13 cellular contexts compared by ENCODE assay signal in genomic region chr12:110223777-110224378, GRCh38. TPM values are rescaled to one million over a fixed set of nuclear protein-coding genes. Genes with fewer than 3 reads are reported as not detected.
DNase-seq lines count a peak whose midpoint lies in the region; ATAC-seq and TF ChIP-seq lines count a peak whose summit lies in the region.
"Had no signal": no experiment of that assay in that cellular context is flagged by ENCODE, and none has a peak within 500 bp of the region (broad histone marks: within the 10 kb centered on the region; RNA-seq: fewer than 3 reads in every experiment).

No MANE protein-coding gene starts in this region.

- in situ Hi-C loops in transverse colon (cut with MboI; ENCODE audit: low pct_ligation_motif_present in 1 of 4, low pct_unique_long_range_greater_than_20kb in 1 of 4, low sequenced_read_pairs in 3 of 4), result no loop called here

- H3K4ac ChIP-seq in mesenchymal stem cell (ENCODE audit: low read depth in 1 of 2, low read length in 2 of 2), result no peak overlapping the region

- H4K8ac ChIP-seq in mesenchymal stem cell (ENCODE audit: low read length), result no peak overlapping the region

- no peak for TF ChIP-seq POLR2A in transverse colon (IDR thresholded peaks at IDR 0.05)

- peak; percentile 97 for DNase-seq in PC-3
- peak; percentile 99 for DNase-seq in epithelial cell of esophagus (ENCODE audit: low read depth)
- DNase-seq in mesenchymal stem cell, result no peak
- no peak for DNase-seq in transverse colon
- no peak for DNase-seq in activated CD8-positive, alpha-beta memory T cell treated with anti-CD3 and anti-CD28 coated beads, Interleukin-2, amount 10 ng/mL, durations not matched to agents 7 days and 5 days
- no peak for DNase-seq in SIG-M5 (lab: John Stamatoyannopoulos, UW)
- no peak for DNase-seq in activated naive CD4-positive, alpha-beta T cell (lab: John Stamatoyannopoulos, UW)
- DNase-seq: activated B cell treated with CpG ODN at 0.5 μM for 24 hours; stimulated activated naive CD4-positive, alpha-beta T cell treated with Interleukin-2 at 50 U/mL for 16 hours had no signal

- no peaks in the 10 kb centered on the region for H3K9me3 Mint-ChIP-seq in activated CD8-positive, alpha-beta memory T cell treated with anti-CD3 and anti-CD28 coated beads, Interleukin-2, amount 10 ng/mL, durations not matched to agents 7 days and 5 days (ENCODE audit: low read depth)
- H3K9me3 Mint-ChIP-seq: activated B cell treated with CpG ODN at 0.5 μM for 24 hours; activated T-helper 2 cell treated with anti-CD3 and anti-CD28 coated beads, Interferon-gamma antibody, Interleukin-2, Interleukin-4, amounts not matched to agents 10 μg/mL and 5 μg/mL and 100 μg/mL, durations not matched to agents 14 hours and 24 hours and 36 hours had no signal

- H2AFZ ChIP-seq in PC-3 (ENCODE audit: low read length), result peak overlapping the region; percentile 62
- no peak overlapping the region for H2AFZ ChIP-seq in mesenchymal stem cell (ENCODE audit: low read depth, low read length)

- H3K36me3 Mint-ChIP-seq in activated CD8-positive, alpha-beta memory T cell treated with anti-CD3 and anti-CD28 coated beads, Interleukin-2, amount 10 ng/mL, durations not matched to agents 7 days and 5 days, result no peaks in the 10 kb centered on the region

- POLR2A ChIA-PET in PC-3 (lab: Charles Lee; ENCODE audit: unreplicated experiment), result no interaction called here

- H3K4me1 ChIP-seq in PC-3 (ENCODE audit: insufficient read depth, low read length) (peaks cover 27% of the 10 kb centered on the region), mesenchymal stem cell (ENCODE audit: control insufficient read depth, insufficient read depth, low read depth, low read length) (peaks cover 3% of the 10 kb centered on the region), transverse colon (peaks cover 4 to 19% (median 12%) of the 10 kb centered on the region in 4 donors)

- H3K4me2 ChIP-seq in PC-3 (ENCODE audit: low read length), result peak overlapping the region; percentile 88
- H3K4me2 ChIP-seq in mesenchymal stem cell (ENCODE audit: low read length, poor library complexity, severe bottlenecking), result no peak overlapping the region

- no peaks in the 10 kb centered on the region for H3K4me1 Mint-ChIP-seq in activated CD8-positive, alpha-beta memory T cell treated with anti-CD3 and anti-CD28 coated beads, Interleukin-2, amount 10 ng/mL, durations not matched to agents 7 days and 5 days
- H3K4me1 Mint-ChIP-seq: activated B cell treated with CpG ODN at 0.5 μM for 24 hours had no signal

- no peak overlapping the region for H3K14ac ChIP-seq in mesenchymal stem cell (ENCODE audit: low read length in 2 of 2)

- BruUV-seq in PC-3 (replicated peaks; lab: Mats Ljungman, UMichigan), result no TSS peak

- ATAC-seq in PC-3 (peak; percentile 70), GM21576 (IDR thresholded peaks at IDR 0.05; ENCODE audit: unreplicated experiment) (no peak)
- ATAC-seq in activated CD8-positive, alpha-beta memory T cell treated with anti-CD3 and anti-CD28 coated beads, Interleukin-2, amount 10 ng/mL, durations not matched to agents 7 days and 5 days, result no peak

- no peaks in the 10 kb centered on the region for H3K9me2 ChIP-seq in PC-3 (replicated peaks; ENCODE audit: low read length)

- H3K18ac ChIP-seq in mesenchymal stem cell (ENCODE audit: low read depth in 1 of 2, low read length in 2 of 2), result no peak overlapping the region

- TF ChIP-seq CTCF in PC-3 (conservative IDR thresholded peaks at IDR 0.05; ENCODE audit: low read depth, low read length) (no peak), epithelial cell of esophagus (IDR thresholded peaks at IDR 0.05; ENCODE audit: insufficient read depth, low read depth, low read length, missing control alignments) (no peak), transverse colon (IDR thresholded peaks at IDR 0.05) (no peak)

- peaks cover 2% of the 10 kb centered on the region for H3K79me1 ChIP-seq in mesenchymal stem cell (replicated peaks; ENCODE audit: low read length, poor library complexity, severe bottlenecking)

- no peak overlapping the region for H4K91ac ChIP-seq in mesenchymal stem cell (ENCODE audit: low read length)

- no peak overlapping the region for H2BK12ac ChIP-seq in mesenchymal stem cell (ENCODE audit: low read length in 2 of 2)

- H3K9ac ChIP-seq in PC-3 (ENCODE audit: low read length) (peak overlapping the region; percentile 67), mesenchymal stem cell (ENCODE audit: low read length) (peak overlapping the region; percentile 78)

- peaks cover 12% of the 10 kb centered on the region for H3K27me3 Mint-ChIP-seq in activated CD8-positive, alpha-beta memory T cell treated with anti-CD3 and anti-CD28 coated beads, Interleukin-2, amount 10 ng/mL, durations not matched to agents 7 days and 5 days
- H3K27me3 Mint-ChIP-seq: activated B cell treated with CpG ODN at 0.5 μM for 24 hours had no signal

- WGBS in mesenchymal stem cell, result no CpG with 5 or more reads among the region's 4 CpGs
- WGBS in transverse colon (ENCODE audit: low coverage in 1 of 2), 2 donors, result 34 to 55% methylated on average over 4 of the region's 4 CpGs

- no peak overlapping the region for H2AK5ac ChIP-seq in mesenchymal stem cell (ENCODE audit: low read length, severe bottlenecking)

- H3K27me3 ChIP-seq in PC-3 (ENCODE audit: low read length) (no peaks in the 10 kb centered on the region), mesenchymal stem cell (ENCODE audit: control insufficient read depth in 1 of 2, insufficient read depth in 1 of 2, low read length in 2 of 2) (no peaks in the 10 kb centered on the region), transverse colon (no peaks in the 10 kb centered on the region)

- CTCF ChIA-PET in PC-3 (lab: Charles Lee), result interaction anchor here (0.5 to 1.1 kb wide), 6 partner anchors 24 to 338 kb away, joined by 3 to 11 read pairs (median 4); no protein-coding TSS in a partner anchor
- CTCF ChIA-PET in activated CD8-positive, alpha-beta memory T cell treated with anti-CD3 and anti-CD28 coated beads, Interleukin-2, amount 10 ng/mL, durations not matched to agents 7 days and 5 days (lab: Charles Lee), result no interaction called here

- H3F3A ChIP-seq in PC-3 (ENCODE audit: low read length, unreplicated experiment), result peaks cover 7% of the 10 kb centered on the region

- intact Hi-C loops in PC-3 (cut with micrococcal nuclease) (loop anchor here (1.0 to 2.0 kb wide), 6 partner anchors 12 to 124 kb away; partner anchors contain the start of gene IFT81), transverse colon (cut with DNase I; ENCODE audit: low total_unique reads) (no loop called here)

- no peaks in the 10 kb centered on the region for H3K9me3 ChIP-seq in PC-3 (ENCODE audit: low read length)
- no peaks in the 10 kb centered on the region for H3K9me3 ChIP-seq in mesenchymal stem cell (ENCODE audit: control insufficient read depth, low read length)
- H3K9me3 ChIP-seq in transverse colon, result no peaks in the 10 kb centered on the region
- H3K9me3 ChIP-seq: HAP-1 had no signal

- H3K4me3 Mint-ChIP-seq in activated CD8-positive, alpha-beta memory T cell treated with anti-CD3 and anti-CD28 coated beads, Interleukin-2, amount 10 ng/mL, durations not matched to agents 7 days and 5 days, result no peak overlapping the region
- H3K4me3 Mint-ChIP-seq: activated B cell treated with CpG ODN at 0.5 μM for 24 hours had no signal

- H4K20me1 ChIP-seq in PC-3 (ENCODE audit: low read length), result no peaks in the 10 kb centered on the region

- no peaks in the 10 kb centered on the region for H3K79me2 ChIP-seq in PC-3 (ENCODE audit: low read length)

- H3K4me3 ChIP-seq in PC-3 (ENCODE audit: low read length) (peak overlapping the region; percentile 64), epithelial cell of esophagus (ENCODE audit: low read length) (no peak overlapping the region), mesenchymal stem cell (ENCODE audit: insufficient read depth in 1 of 2, low read depth in 1 of 2, low read length in 2 of 2) (no peak overlapping the region), transverse colon (no peak overlapping the region)
- H3K4me3 ChIP-seq: HAP-1, lung had no signal

- H2BK15ac ChIP-seq in mesenchymal stem cell (ENCODE audit: low read depth, poor library complexity, severe bottlenecking), result no peak overlapping the region

- TF ChIP-seq EP300 in transverse colon (IDR thresholded peaks at IDR 0.05; ENCODE audit: low read depth), result no peak

- no peak overlapping the region for H3K27ac Mint-ChIP-seq in activated CD8-positive, alpha-beta memory T cell treated with anti-CD3 and anti-CD28 coated beads, Interleukin-2, amount 10 ng/mL, durations not matched to agents 7 days and 5 days
- H3K27ac Mint-ChIP-seq: activated B cell treated with CpG ODN at 0.5 μM for 24 hours; activated T-helper 2 cell treated with anti-CD3 and anti-CD28 coated beads, Interferon-gamma antibody, Interleukin-2, Interleukin-4, amounts not matched to agents 10 μg/mL and 5 μg/mL and 100 μg/mL, durations not matched to agents 14 hours and 24 hours and 36 hours had no signal

- H3K36me3 ChIP-seq in PC-3 (ENCODE audit: low read depth, low read length) (no peaks in the 10 kb centered on the region), mesenchymal stem cell (ENCODE audit: control insufficient read depth in 1 of 2, insufficient read depth in 2 of 2, low read depth in 1 of 2, low read length in 2 of 2) (peaks cover 4 to 7% of the 10 kb centered on the region in 2 experiments), transverse colon (no peaks in the 10 kb centered on the region)
- H3K36me3 ChIP-seq: HAP-1 had no signal

- H3K27ac ChIP-seq in PC-3 (ENCODE audit: low read length) (peak overlapping the region; percentile 91), mesenchymal stem cell (ENCODE audit: low read length, poor library complexity, severe bottlenecking) (no peak overlapping the region), transverse colon (peak overlapping the region; percentile 60 to 76 (median 69))

- H2BK120ac ChIP-seq in mesenchymal stem cell (ENCODE audit: low read depth, low read length), result no peak overlapping the region

- no peak overlapping the region for H2BK5ac ChIP-seq in mesenchymal stem cell (ENCODE audit: low read depth, low read length, poor library complexity, severe bottlenecking)

- H3K23ac ChIP-seq in mesenchymal stem cell (ENCODE audit: low read length in 2 of 2), result no peak overlapping the region

RNA-seq across cellular contexts. Expression of gene ATP2A2, which starts 57.2 kb away (rescaled TPM):
- 174 and 211 TPM in 2 replicates for total RNA-seq in PC-3 (2014; rRNA removed)
- polyA plus RNA-seq in mesenchymal stem cell (2013, experiment 1 of 2), result 155 TPM
- 150 TPM for polyA plus RNA-seq in mesenchymal stem cell (2013, experiment 2 of 2)
- total RNA-seq in transverse colon, result 100 to 1,000 TPM; 128 to 185 (median 178) TPM
- 100 to 1,000 TPM; 144 to 193 TPM for total RNA-seq in activated CD8-positive, alpha-beta memory T cell treated with anti-CD3 and anti-CD28 coated beads, Interleukin-2, amount 10 ng/mL, durations not matched to agents 7 days and 5 days

Comparison
In these comparisons a context has a peak if more than half of its experiments do, and no peak if none do; other contexts are left out.
1. DNase-seq: peak in PC-3 (single experiment) and epithelial cell of esophagus (single experiment); none in mesenchymal stem cell (single experiment), transverse colon (single experiment), activated CD8-positive, alpha-beta memory T cell treated with anti-CD3 and anti-CD28 coated beads, Interleukin-2, amount 10 ng/mL, durations not matched to agents 7 days and 5 days (single experiment), SIG-M5 (single experiment) and activated naive CD4-positive, alpha-beta T cell (0 of 4).